ENCODE assay signal across 13 cellular contexts in the genomic region with DNA sequence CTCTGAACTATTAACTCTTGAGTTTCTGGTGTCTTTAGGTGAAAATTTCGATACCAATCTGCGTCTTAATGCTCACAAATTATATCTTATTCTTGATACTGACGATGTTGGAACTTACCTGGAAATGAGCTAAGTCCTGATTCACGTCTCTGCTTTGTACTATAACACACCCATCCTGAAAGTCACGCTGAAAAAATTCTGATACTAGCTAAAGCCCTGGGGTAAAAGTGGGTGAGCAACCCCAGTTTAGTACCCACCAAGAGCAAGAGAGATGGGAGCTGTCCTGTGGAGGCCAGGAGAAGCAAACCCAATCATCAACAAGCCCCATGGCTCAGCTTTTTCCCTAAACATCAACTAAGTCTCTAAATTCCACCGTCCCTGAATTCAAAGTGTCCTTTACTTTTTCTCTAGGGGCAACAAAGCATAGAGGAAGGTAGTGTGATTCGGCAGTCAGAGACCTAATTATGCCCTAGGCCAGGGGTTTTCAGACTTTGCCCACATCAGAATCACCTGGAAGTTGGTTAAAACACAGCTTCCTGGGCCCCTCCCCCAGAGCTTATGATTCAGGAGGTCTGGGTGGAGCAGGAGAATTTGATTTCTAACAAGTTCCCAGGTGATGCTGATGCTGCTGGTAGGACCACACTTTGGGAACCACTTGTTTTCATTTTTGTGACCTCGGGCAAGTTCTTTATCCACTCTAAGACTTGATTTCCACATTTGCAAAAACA.
"Had no signal": no experiment of that assay in that cellular context is flagged by ENCODE, and none has a peak within 500 bp of the region (broad histone marks: within the 10 kb centered on the region; RNA-seq: fewer than 3 reads in every experiment).

No MANE protein-coding gene starts in this region.

- DNase-seq: activated CD4-positive, alpha-beta memory T cell treated with anti-CD3 and anti-CD28 coated beads for 36 hours; activated CD4-positive, alpha-beta T cell treated with anti-CD3 and anti-CD28 coated beads for 1 hour; activated CD8-positive, alpha-beta memory T cell treated with anti-CD3 and anti-CD28 coated beads, Interleukin-2, amount 50 U/mL, for 4 hours; activated gamma-delta T cell treated with Interleukin-2 at 50 U/mL for 16 hours; activated T-cell treated with anti-CD3 and anti-CD28 coated beads, Interleukin-2, amount 50 U/mL, for 72 hours; aorta; gastrocnemius medialis; kidney; posterior cingulate gyrus; T-helper 2 cell; upper lobe of left lung had no signal

- H3K36me3 Mint-ChIP-seq: activated CD4-positive, alpha-beta memory T cell treated with anti-CD3 and anti-CD28 coated beads for 36 hours; mesothelial cell of epicardium had no signal

- ATAC-seq: activated T-cell treated with anti-CD3 and anti-CD28 coated beads, Interleukin-2, amount 50 U/mL, for 72 hours; gastrocnemius medialis had no signal

- H3K9me3 ChIP-seq: gastrocnemius medialis, neutrophil, upper lobe of left lung had no signal

- H3K27ac ChIP-seq: gastrocnemius medialis, neutrophil, upper lobe of left lung had no signal

- H3K27ac Mint-ChIP-seq: activated CD4-positive, alpha-beta memory T cell treated with anti-CD3 and anti-CD28 coated beads for 36 hours; activated T-cell treated with anti-CD3 and anti-CD28 coated beads, Interleukin-2, amount 50 U/mL, for 72 hours had no signal

- H3K4me3 Mint-ChIP-seq: activated CD4-positive, alpha-beta memory T cell treated with anti-CD3 and anti-CD28 coated beads for 36 hours; activated T-cell treated with anti-CD3 and anti-CD28 coated beads, Interleukin-2, amount 50 U/mL, for 72 hours; mesothelial cell of epicardium had no signal

- H3K36me3 ChIP-seq: gastrocnemius medialis, neutrophil, upper lobe of left lung had no signal

- H3K27me3 ChIP-seq: gastrocnemius medialis, neutrophil, upper lobe of left lung had no signal

- FAIRE-seq: kidney had no signal

- H3K4me3 ChIP-seq: gastrocnemius medialis, upper lobe of left lung had no signal

- H3K4me1 ChIP-seq: gastrocnemius medialis had no signal

- H3K9me3 Mint-ChIP-seq: activated CD4-positive, alpha-beta memory T cell treated with anti-CD3 and anti-CD28 coated beads for 36 hours; activated T-cell treated with anti-CD3 and anti-CD28 coated beads, Interleukin-2, amount 50 U/mL, for 72 hours had no signal
